ENCODE assay signal across 1 cellular context in the genomic region with DNA sequence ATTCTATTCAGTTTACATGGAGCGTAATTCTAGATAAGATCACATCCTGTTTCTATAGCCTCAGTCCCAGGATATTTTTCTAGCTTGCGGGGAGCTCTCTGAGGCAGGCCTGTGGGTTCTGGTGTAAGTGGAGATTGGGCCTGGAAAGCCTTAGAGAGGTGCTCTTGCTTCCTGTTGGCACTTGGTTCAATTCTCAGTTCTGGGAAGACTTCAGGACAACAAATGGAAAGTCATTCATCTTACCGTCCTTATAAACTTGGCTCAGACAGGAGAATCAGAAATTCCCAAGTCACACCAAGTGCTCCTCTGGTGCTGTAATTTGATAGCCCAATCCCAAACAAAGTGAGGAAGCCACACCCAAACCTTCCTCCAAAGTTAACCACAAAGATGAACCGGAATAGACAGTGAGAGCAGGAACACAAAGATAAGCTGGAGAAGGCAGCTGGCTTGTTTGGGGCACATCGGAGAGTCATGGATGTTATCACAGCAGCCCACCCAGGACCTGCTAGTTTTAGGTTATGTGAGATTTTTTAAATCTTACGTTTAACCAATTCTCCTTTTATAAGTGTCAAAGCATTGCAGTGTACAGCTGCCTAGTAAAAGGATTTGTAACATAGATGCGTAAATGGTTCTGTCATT.
TF ChIP-seq lines count a peak whose summit lies in the region.

No MANE protein-coding gene starts in this region.

TF ChIP-seq in GM23338, 12 proteins besides CTCF, POLR2A, EP300 and RAD21 (continued from another document):
- TF ChIP-seq, protein P1, sequence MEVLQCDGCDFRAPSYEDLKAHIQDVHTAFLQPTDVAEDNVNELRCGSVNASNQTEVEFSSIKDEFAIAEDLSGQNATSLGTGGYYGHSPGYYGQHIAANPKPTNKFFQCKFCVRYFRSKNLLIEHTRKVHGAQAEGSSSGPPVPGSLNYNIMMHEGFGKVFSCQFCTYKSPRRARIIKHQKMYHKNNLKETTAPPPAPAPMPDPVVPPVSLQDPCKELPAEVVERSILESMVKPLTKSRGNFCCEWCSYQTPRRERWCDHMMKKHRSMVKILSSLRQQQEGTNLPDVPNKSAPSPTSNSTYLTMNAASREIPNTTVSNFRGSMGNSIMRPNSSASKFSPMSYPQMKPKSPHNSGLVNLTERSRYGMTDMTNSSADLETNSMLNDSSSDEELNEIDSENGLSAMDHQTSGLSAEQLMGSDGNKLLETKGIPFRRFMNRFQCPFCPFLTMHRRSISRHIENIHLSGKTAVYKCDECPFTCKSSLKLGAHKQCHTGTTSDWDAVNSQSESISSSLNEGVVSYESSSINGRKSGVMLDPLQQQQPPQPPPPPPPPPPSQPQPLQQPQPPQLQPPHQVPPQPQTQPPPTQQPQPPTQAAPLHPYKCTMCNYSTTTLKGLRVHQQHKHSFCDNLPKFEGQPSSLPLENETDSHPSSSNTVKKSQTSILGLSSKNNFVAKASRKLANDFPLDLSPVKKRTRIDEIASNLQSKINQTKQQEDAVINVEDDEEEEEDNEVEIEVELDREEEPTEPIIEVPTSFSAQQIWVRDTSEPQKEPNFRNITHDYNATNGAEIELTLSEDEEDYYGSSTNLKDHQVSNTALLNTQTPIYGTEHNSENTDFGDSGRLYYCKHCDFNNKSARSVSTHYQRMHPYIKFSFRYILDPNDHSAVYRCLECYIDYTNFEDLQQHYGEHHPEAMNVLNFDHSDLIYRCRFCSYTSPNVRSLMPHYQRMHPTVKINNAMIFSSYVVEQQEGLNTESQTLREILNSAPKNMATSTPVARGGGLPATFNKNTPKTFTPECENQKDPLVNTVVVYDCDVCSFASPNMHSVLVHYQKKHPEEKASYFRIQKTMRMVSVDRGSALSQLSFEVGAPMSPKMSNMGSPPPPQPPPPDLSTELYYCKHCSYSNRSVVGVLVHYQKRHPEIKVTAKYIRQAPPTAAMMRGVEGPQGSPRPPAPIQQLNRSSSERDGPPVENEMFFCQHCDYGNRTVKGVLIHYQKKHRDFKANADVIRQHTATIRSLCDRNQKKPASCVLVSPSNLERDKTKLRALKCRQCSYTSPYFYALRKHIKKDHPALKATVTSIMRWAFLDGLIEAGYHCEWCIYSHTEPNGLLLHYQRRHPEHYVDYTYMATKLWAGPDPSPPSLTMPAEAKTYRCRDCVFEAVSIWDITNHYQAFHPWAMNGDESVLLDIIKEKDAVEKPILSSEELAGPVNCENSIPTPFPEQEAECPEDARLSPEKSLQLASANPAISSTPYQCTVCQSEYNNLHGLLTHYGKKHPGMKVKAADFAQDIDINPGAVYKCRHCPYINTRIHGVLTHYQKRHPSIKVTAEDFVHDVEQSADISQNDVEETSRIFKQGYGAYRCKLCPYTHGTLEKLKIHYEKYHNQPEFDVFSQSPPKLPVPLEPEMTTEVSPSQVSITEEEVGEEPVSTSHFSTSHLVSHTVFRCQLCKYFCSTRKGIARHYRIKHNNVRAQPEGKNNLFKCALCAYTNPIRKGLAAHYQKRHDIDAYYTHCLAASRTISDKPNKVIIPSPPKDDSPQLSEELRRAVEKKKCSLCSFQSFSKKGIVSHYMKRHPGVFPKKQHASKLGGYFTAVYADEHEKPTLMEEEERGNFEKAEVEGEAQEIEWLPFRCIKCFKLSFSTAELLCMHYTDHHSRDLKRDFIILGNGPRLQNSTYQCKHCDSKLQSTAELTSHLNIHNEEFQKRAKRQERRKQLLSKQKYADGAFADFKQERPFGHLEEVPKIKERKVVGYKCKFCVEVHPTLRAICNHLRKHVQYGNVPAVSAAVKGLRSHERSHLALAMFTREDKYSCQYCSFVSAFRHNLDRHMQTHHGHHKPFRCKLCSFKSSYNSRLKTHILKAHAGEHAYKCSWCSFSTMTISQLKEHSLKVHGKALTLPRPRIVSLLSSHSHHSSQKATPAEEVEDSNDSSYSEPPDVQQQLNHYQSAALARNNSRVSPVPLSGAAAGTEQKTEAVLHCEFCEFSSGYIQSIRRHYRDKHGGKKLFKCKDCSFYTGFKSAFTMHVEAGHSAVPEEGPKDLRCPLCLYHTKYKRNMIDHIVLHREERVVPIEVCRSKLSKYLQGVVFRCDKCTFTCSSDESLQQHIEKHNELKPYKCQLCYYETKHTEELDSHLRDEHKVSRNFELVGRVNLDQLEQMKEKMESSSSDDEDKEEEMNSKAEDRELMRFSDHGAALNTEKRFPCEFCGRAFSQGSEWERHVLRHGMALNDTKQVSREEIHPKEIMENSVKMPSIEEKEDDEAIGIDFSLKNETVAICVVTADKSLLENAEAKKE (CRISPR knock-in tag; IDR thresholded peaks at IDR 0.05): no peak
- TF ChIP-seq STAT1 (IDR thresholded peaks at IDR 0.05; ENCODE audit: unreplicated experiment): no peak
- no peak for TF ChIP-seq CREB1 (CRISPR knock-in tag; IDR thresholded peaks at IDR 0.05; ENCODE audit: low read depth)
- TF ChIP-seq NANOG (IDR thresholded peaks at IDR 0.05; ENCODE audit: borderline replicate concordance): no peak
- TF ChIP-seq, protein P2, sequence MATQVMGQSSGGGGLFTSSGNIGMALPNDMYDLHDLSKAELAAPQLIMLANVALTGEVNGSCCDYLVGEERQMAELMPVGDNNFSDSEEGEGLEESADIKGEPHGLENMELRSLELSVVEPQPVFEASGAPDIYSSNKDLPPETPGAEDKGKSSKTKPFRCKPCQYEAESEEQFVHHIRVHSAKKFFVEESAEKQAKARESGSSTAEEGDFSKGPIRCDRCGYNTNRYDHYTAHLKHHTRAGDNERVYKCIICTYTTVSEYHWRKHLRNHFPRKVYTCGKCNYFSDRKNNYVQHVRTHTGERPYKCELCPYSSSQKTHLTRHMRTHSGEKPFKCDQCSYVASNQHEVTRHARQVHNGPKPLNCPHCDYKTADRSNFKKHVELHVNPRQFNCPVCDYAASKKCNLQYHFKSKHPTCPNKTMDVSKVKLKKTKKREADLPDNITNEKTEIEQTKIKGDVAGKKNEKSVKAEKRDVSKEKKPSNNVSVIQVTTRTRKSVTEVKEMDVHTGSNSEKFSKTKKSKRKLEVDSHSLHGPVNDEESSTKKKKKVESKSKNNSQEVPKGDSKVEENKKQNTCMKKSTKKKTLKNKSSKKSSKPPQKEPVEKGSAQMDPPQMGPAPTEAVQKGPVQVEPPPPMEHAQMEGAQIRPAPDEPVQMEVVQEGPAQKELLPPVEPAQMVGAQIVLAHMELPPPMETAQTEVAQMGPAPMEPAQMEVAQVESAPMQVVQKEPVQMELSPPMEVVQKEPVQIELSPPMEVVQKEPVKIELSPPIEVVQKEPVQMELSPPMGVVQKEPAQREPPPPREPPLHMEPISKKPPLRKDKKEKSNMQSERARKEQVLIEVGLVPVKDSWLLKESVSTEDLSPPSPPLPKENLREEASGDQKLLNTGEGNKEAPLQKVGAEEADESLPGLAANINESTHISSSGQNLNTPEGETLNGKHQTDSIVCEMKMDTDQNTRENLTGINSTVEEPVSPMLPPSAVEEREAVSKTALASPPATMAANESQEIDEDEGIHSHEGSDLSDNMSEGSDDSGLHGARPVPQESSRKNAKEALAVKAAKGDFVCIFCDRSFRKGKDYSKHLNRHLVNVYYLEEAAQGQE (IDR thresholded peaks at IDR 0.05; ENCODE audit: unreplicated experiment): no peak
- no peak for TF ChIP-seq ZNF114 (CRISPR knock-in tag; IDR thresholded peaks at IDR 0.05)
- no peak for TF ChIP-seq EZH2phosphoT487 (IDR thresholded peaks at IDR 0.05; ENCODE audit: unreplicated experiment)
- no peak for TF ChIP-seq JUNB (IDR thresholded peaks at IDR 0.05; ENCODE audit: unreplicated experiment)
TF ChIP-seq in GM23338: peak in this region for 0.
